ENCODE assay signal across 25 cellular contexts in genomic region chr20:63759377-63759901, GRCh38.
"Had no signal": no experiment of that assay in that cellular context is flagged by ENCODE, and none has a peak within 500 bp of the region (broad histone marks: within the 10 kb centered on the region; RNA-seq: fewer than 3 reads in every experiment).

No MANE protein-coding gene starts in this region.

- H3K36me3 ChIP-seq: Peyer's patch had no signal

- H3K9me3 ChIP-seq: Peyer's patch had no signal

- H3K4me3 ChIP-seq: Peyer's patch had no signal

- H3K4me1 ChIP-seq: Peyer's patch had no signal

- DNase-seq: activated B cell treated with CpG ODN at 0.5 μM for 24 hours; activated CD4-positive, alpha-beta memory T cell treated with anti-CD3 and anti-CD28 coated beads for 36 hours; activated CD4-positive, alpha-beta T cell treated with anti-CD3 and anti-CD28 coated beads for 1 hour; activated CD4-positive, alpha-beta T cell treated with anti-CD3 and anti-CD28 coated beads, Interleukin-2, amount 10 ng/mL, durations not matched to agents 24 days and 14 days; activated CD8-positive, alpha-beta memory T cell treated with anti-CD3 and anti-CD28 coated beads for 24 hours; activated gamma-delta T cell treated with Interleukin-2 at 50 U/mL for 16 hours; activated naive CD4-positive, alpha-beta T cell treated with anti-CD3 and anti-CD28 coated beads, Interleukin-2, amount 10 ng/mL, durations not matched to agents 7 days and 5 days; activated naive CD8-positive, alpha-beta T cell treated with anti-CD3 and anti-CD28 coated beads for 36 hours; activated T-cell treated with anti-CD3 and anti-CD28 coated beads, Interleukin-2, amount 50 U/mL, for 72 hours; anterior cingulate cortex; cerebellar nuclear complex; Karpas-422; MV-4-11; NCI-H1092 treated with DMSO at 0.1 percent for 48 hours; NCI-H1417 treated with DMSO at 0.1 percent for 48 hours; NCI-H1694 treated with DMSO at 0.1 percent for 48 hours; NCI-H2029 treated with DMSO at 0.1 percent for 48 hours; NCI-H446; NCI-H524; Peyer's patch; SHP77 treated with DMSO at 0.1 percent for 48 hours; T-helper 17 cell; T-helper 9 cell had no signal

- H3K27me3 Mint-ChIP-seq: activated CD4-positive, alpha-beta memory T cell treated with anti-CD3 and anti-CD28 coated beads for 36 hours; activated naive CD8-positive, alpha-beta T cell treated with anti-CD3 and anti-CD28 coated beads for 36 hours; T-helper 17 cell had no signal

- H3K27ac Mint-ChIP-seq: activated CD4-positive, alpha-beta memory T cell treated with anti-CD3 and anti-CD28 coated beads for 36 hours; activated CD4-positive, alpha-beta T cell treated with anti-CD3 and anti-CD28 coated beads, Interleukin-2, amount 10 ng/mL, durations not matched to agents 24 days and 14 days; activated naive CD8-positive, alpha-beta T cell treated with anti-CD3 and anti-CD28 coated beads for 36 hours; activated T-cell treated with anti-CD3 and anti-CD28 coated beads, Interleukin-2, amount 50 U/mL, for 72 hours; activated T-helper 2 cell treated with anti-CD3 and anti-CD28 coated beads, Interferon-gamma antibody, Interleukin-2, Interleukin-4, amounts not matched to agents 10 μg/mL and 5 μg/mL and 100 μg/mL, durations not matched to agents 14 hours and 24 hours and 36 hours had no signal

- H3K9me3 Mint-ChIP-seq: activated B cell treated with CpG ODN at 0.5 μM for 24 hours; activated CD4-positive, alpha-beta memory T cell treated with anti-CD3 and anti-CD28 coated beads for 36 hours; activated CD4-positive, alpha-beta T cell treated with anti-CD3 and anti-CD28 coated beads, Interleukin-2, amount 10 ng/mL, durations not matched to agents 24 days and 14 days; activated naive CD4-positive, alpha-beta T cell treated with anti-CD3 and anti-CD28 coated beads, Interleukin-2, amount 10 ng/mL, durations not matched to agents 7 days and 5 days; activated naive CD8-positive, alpha-beta T cell treated with anti-CD3 and anti-CD28 coated beads for 36 hours; activated T-cell treated with anti-CD3 and anti-CD28 coated beads, Interleukin-2, amount 50 U/mL, for 72 hours; activated T-helper 2 cell treated with anti-CD3 and anti-CD28 coated beads, Interferon-gamma antibody, Interleukin-2, Interleukin-4, amounts not matched to agents 10 μg/mL and 5 μg/mL and 100 μg/mL, durations not matched to agents 14 hours and 24 hours and 36 hours had no signal

- H3K4me1 Mint-ChIP-seq: activated B cell treated with CpG ODN at 0.5 μM for 24 hours had no signal

- H3K4me3 Mint-ChIP-seq: activated B cell treated with CpG ODN at 0.5 μM for 24 hours; activated CD4-positive, alpha-beta memory T cell treated with anti-CD3 and anti-CD28 coated beads for 36 hours; activated CD4-positive, alpha-beta T cell treated with anti-CD3 and anti-CD28 coated beads, Interleukin-2, amount 10 ng/mL, durations not matched to agents 24 days and 14 days; activated naive CD4-positive, alpha-beta T cell treated with anti-CD3 and anti-CD28 coated beads, Interleukin-2, amount 10 ng/mL, durations not matched to agents 7 days and 5 days; activated naive CD8-positive, alpha-beta T cell treated with anti-CD3 and anti-CD28 coated beads for 36 hours; activated T-cell treated with anti-CD3 and anti-CD28 coated beads, Interleukin-2, amount 50 U/mL, for 72 hours; T-helper 17 cell had no signal

- H3K27ac ChIP-seq: Peyer's patch, RWPE1 had no signal

- H3K27me3 ChIP-seq: Peyer's patch had no signal

- H3K36me3 Mint-ChIP-seq: activated CD4-positive, alpha-beta memory T cell treated with anti-CD3 and anti-CD28 coated beads for 36 hours; activated naive CD4-positive, alpha-beta T cell treated with anti-CD3 and anti-CD28 coated beads, Interleukin-2, amount 10 ng/mL, durations not matched to agents 7 days and 5 days; activated naive CD8-positive, alpha-beta T cell treated with anti-CD3 and anti-CD28 coated beads for 36 hours had no signal
